1 cellular context compared by ENCODE assay signal in the genomic region with DNA sequence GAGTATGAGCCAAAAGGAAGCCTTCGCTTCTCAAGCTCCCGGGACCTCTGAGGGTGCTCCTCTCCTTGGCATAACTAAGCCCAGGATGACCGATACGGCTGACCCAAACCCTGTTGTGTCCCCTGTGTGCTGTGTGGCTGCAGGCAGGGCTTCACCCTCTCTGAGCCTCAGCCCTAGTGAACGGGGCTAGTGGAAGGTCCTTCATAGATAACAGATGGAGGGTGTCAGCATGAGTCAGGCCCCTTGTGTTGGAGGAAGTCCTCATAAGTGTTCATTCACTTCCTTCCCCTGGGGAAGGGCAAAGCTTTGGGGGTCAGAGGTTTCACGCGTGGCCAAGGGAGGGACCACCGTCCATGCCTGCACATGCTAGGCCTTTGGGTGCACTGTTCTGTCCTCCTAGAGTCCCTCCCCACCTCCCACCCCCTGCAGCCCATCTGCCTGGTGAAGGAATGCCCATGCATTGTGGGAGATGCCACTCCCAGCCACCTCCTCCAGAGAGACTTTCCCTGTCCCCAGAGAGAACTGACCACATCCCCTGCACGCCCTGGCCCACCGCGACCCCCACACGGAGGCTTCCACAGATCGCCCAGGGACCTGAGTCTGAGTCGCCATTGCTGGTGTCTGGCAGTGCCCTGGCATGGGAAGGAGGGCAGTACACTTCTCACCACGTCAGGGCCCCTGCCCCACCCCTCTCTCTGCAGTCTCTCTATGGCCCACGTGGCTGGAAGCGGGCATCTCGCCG.
TF ChIP-seq lines count a peak whose summit lies in the region.

No MANE protein-coding gene starts in this region.

TF ChIP-seq in endothelial cell of umbilical vein, 7 proteins besides CTCF, POLR2A, EP300 and RAD21:
- TF ChIP-seq MYC (IDR thresholded peaks at IDR 0.05; ENCODE audit: low read depth, low read length), result no peak
- TF ChIP-seq FOS (IDR thresholded peaks at IDR 0.05; ENCODE audit: borderline replicate concordance, insufficient read depth, low read length), result peak; percentile 28
- peak; percentile 24 for TF ChIP-seq GATA2 (IDR thresholded peaks at IDR 0.05; ENCODE audit: insufficient read depth, insufficient read length, low read depth, low read length)
